15 cellular contexts compared by ENCODE assay signal in genomic region chr15:70063992-70064379, GRCh38.
"Had no signal": no experiment of that assay in that cellular context is flagged by ENCODE, and none has a peak within 500 bp of the region (broad histone marks: within the 10 kb centered on the region; RNA-seq: fewer than 3 reads in every experiment).

No MANE protein-coding gene starts in this region.

- FAIRE-seq: keratinocyte, urothelium cell line had no signal

- H3K27ac ChIP-seq: colonic mucosa, gastrocnemius medialis, heart right ventricle, left ventricle myocardium inferior, prostate gland, thoracic aorta had no signal

- H3K4me3 ChIP-seq: colonic mucosa, gastrocnemius medialis, heart right ventricle, left ventricle myocardium inferior, prostate gland, thoracic aorta had no signal

- H3K4me1 Mint-ChIP-seq: stimulated activated naive CD8-positive, alpha-beta T cell treated with anti-CD3 and anti-CD28 coated beads, Interleukin-15, amount 100 ng/mL, for 72 hours had no signal

- ATAC-seq: activated CD8-positive, alpha-beta T cell treated with anti-CD3 and anti-CD28 coated beads for 36 hours; gastrocnemius medialis; stimulated activated naive CD8-positive, alpha-beta T cell treated with anti-CD3 and anti-CD28 coated beads, Interleukin-15, amount 100 ng/mL, for 72 hours had no signal

- H3K27me3 ChIP-seq: colonic mucosa, gastrocnemius medialis, heart right ventricle had no signal

- H3K9me3 ChIP-seq: colonic mucosa, gastrocnemius medialis, heart right ventricle, left ventricle myocardium inferior, prostate gland, thoracic aorta had no signal

- H3K9me3 Mint-ChIP-seq: activated CD8-positive, alpha-beta T cell treated with anti-CD3 and anti-CD28 coated beads for 36 hours; activated naive CD4-positive, alpha-beta T cell treated with anti-CD3 and anti-CD28 coated beads for 36 hours; stimulated activated naive CD8-positive, alpha-beta T cell treated with anti-CD3 and anti-CD28 coated beads, Interleukin-15, amount 100 ng/mL, for 72 hours had no signal

- H3K27ac Mint-ChIP-seq: activated CD8-positive, alpha-beta T cell treated with anti-CD3 and anti-CD28 coated beads for 36 hours; activated naive CD4-positive, alpha-beta T cell treated with anti-CD3 and anti-CD28 coated beads for 36 hours had no signal

- H3K27me3 Mint-ChIP-seq: activated CD8-positive, alpha-beta T cell treated with anti-CD3 and anti-CD28 coated beads for 36 hours; stimulated activated naive CD8-positive, alpha-beta T cell treated with anti-CD3 and anti-CD28 coated beads, Interleukin-15, amount 100 ng/mL, for 72 hours had no signal

- DNase-seq: activated CD4-positive, alpha-beta T cell treated with anti-CD3 and anti-CD28 coated beads for 4 hours; activated CD8-positive, alpha-beta memory T cell treated with anti-CD3 and anti-CD28 coated beads, Interleukin-2, amount 50 U/mL, for 4 hours; activated CD8-positive, alpha-beta T cell treated with anti-CD3 and anti-CD28 coated beads for 36 hours; activated naive CD4-positive, alpha-beta T cell treated with anti-CD3 and anti-CD28 coated beads for 36 hours; caudate nucleus; colonic mucosa; gastrocnemius medialis; heart right ventricle; left ventricle myocardium inferior; stimulated activated CD4-positive, alpha-beta T cell treated with anti-CD3 and anti-CD28 coated beads, Interleukin-2, amount 100 ng/mL, for 48 hours; stimulated activated naive CD8-positive, alpha-beta T cell treated with anti-CD3 and anti-CD28 coated beads, Interleukin-15, amount 100 ng/mL, for 72 hours had no signal

- H3K4me3 Mint-ChIP-seq: activated CD8-positive, alpha-beta T cell treated with anti-CD3 and anti-CD28 coated beads for 36 hours; activated naive CD4-positive, alpha-beta T cell treated with anti-CD3 and anti-CD28 coated beads for 36 hours; stimulated activated naive CD8-positive, alpha-beta T cell treated with anti-CD3 and anti-CD28 coated beads, Interleukin-15, amount 100 ng/mL, for 72 hours had no signal
